In genomic region chr20:57501461-57502330, GRCh38 we compare ENCODE assay signal across 19 cellular contexts. TPM values are rescaled to one million over a fixed set of nuclear protein-coding genes. Genes with fewer than 3 reads are reported as not detected.
A peak's percentile ranks its signal among the peaks of the same experiment; 100 is the strongest.
DNase-seq lines count a peak whose midpoint lies in the region; ATAC-seq and TF ChIP-seq lines count a peak whose summit lies in the region.
"Had no signal": no experiment of that assay in that cellular context is flagged by ENCODE, and none has a peak within 500 bp of the region (broad histone marks: within the 10 kb centered on the region; RNA-seq: fewer than 3 reads in every experiment).

No MANE protein-coding gene starts in this region.

- H3K36me3 ChIP-seq in colonic mucosa = no peaks in the 10 kb centered on the region
- H3K36me3 ChIP-seq: tibial nerve had no signal

- no peak overlapping the region for H3K27ac ChIP-seq in colonic mucosa
- H3K27ac ChIP-seq: parathyroid adenoma, tibial nerve, VCaP had no signal

- no peaks in the 10 kb centered on the region for H3K27me3 ChIP-seq in colonic mucosa

- H3K4me1 ChIP-seq in colonic mucosa = no peaks in the 10 kb centered on the region
- H3K4me1 ChIP-seq: parathyroid adenoma had no signal

- no peak for TF ChIP-seq CTCF in colonic mucosa (IDR thresholded peaks at IDR 0.05)

- intact Hi-C loops in colonic mucosa (cut with DNase I) = no loop called here

- peaks cover 27 to 43% of the 10 kb centered on the region in 2 donors for H3K4me1 Mint-ChIP-seq in stimulated activated naive B cell treated with anti-CD40 and anti-IgM and Interleukin-4, amounts not matched to agents 10 μg/mL and 1 μg/mL and 100 μg/mL, for 72 hours

- H3K27me3 Mint-ChIP-seq in stimulated activated naive B cell treated with anti-CD40 and anti-IgM and Interleukin-4, amounts not matched to agents 10 μg/mL and 1 μg/mL and 100 μg/mL, for 72 hours = peaks cover 11 to 29% of the 10 kb centered on the region in 2 donors

- H3K9me3 Mint-ChIP-seq in stimulated activated naive B cell treated with anti-CD40 and anti-IgM and Interleukin-4, amounts not matched to agents 10 μg/mL and 1 μg/mL and 100 μg/mL, for 72 hours = no peaks in the 10 kb centered on the region
- H3K9me3 Mint-ChIP-seq: activated naive CD8-positive, alpha-beta T cell treated with anti-CD3 and anti-CD28 coated beads for 36 hours had no signal

- no peak overlapping the region for H3K9ac ChIP-seq in colonic mucosa (ENCODE audit: low read depth in 2 of 2, low read length in 2 of 2)
- H3K9ac ChIP-seq: parathyroid adenoma had no signal

- no peak for ATAC-seq in stimulated activated naive B cell treated with anti-CD40 and anti-IgM and Interleukin-4, amounts not matched to agents 10 μg/mL and 1 μg/mL and 100 μg/mL, for 72 hours (replicated peaks)
- ATAC-seq in HG02870 (IDR thresholded peaks at IDR 0.05; ENCODE audit: unreplicated experiment) (no peak), GM18502 (IDR thresholded peaks at IDR 0.05; ENCODE audit: poor library complexity, unreplicated experiment) (no peak)
- ATAC-seq: activated CD8-positive, alpha-beta memory T cell treated with anti-CD3 and anti-CD28 coated beads, Interleukin-2, amount 10 ng/mL, durations not matched to agents 7 days and 5 days had no signal

- no peaks in the 10 kb centered on the region for H3K9me3 ChIP-seq in colonic mucosa
- H3K9me3 ChIP-seq: tibial nerve had no signal

- H3K4me3 Mint-ChIP-seq in stimulated activated naive B cell treated with anti-CD40 and anti-IgM and Interleukin-4, amounts not matched to agents 10 μg/mL and 1 μg/mL and 100 μg/mL, for 72 hours = no peak overlapping the region
- H3K4me3 Mint-ChIP-seq: activated CD8-positive, alpha-beta memory T cell treated with anti-CD3 and anti-CD28 coated beads, Interleukin-2, amount 10 ng/mL, durations not matched to agents 7 days and 5 days; activated naive CD8-positive, alpha-beta T cell treated with anti-CD3 and anti-CD28 coated beads for 36 hours had no signal

- H3K36me3 Mint-ChIP-seq in stimulated activated naive B cell treated with anti-CD40 and anti-IgM and Interleukin-4, amounts not matched to agents 10 μg/mL and 1 μg/mL and 100 μg/mL, for 72 hours = no peaks in the 10 kb centered on the region
- H3K36me3 Mint-ChIP-seq: activated CD8-positive, alpha-beta memory T cell treated with anti-CD3 and anti-CD28 coated beads, Interleukin-2, amount 10 ng/mL, durations not matched to agents 7 days and 5 days; activated naive CD8-positive, alpha-beta T cell treated with anti-CD3 and anti-CD28 coated beads for 36 hours had no signal

- H3K27ac Mint-ChIP-seq in stimulated activated naive B cell treated with anti-CD40 and anti-IgM and Interleukin-4, amounts not matched to agents 10 μg/mL and 1 μg/mL and 100 μg/mL, for 72 hours = peak overlapping the region; percentile 56
- H3K27ac Mint-ChIP-seq: activated CD8-positive, alpha-beta memory T cell treated with anti-CD3 and anti-CD28 coated beads, Interleukin-2, amount 10 ng/mL, durations not matched to agents 7 days and 5 days; activated naive CD8-positive, alpha-beta T cell treated with anti-CD3 and anti-CD28 coated beads for 36 hours had no signal

- no peak overlapping the region for H3K4me3 ChIP-seq in colonic mucosa
- H3K4me3 ChIP-seq: tibial nerve had no signal

- peak; percentile 18 for DNase-seq in SIG-M5 treated with dmso at 0.1 percent for 504 hours (lab: John Stamatoyannopoulos, UW; ENCODE audit: unreplicated experiment)
- DNase-seq in SIG-M5 (lab: John Stamatoyannopoulos, UW) = no peak
- DNase-seq in NCI-H146 (lab: John Stamatoyannopoulos, UW) = peak; percentile 82
- DNase-seq in cerebellum (ENCODE audit: low spot score) = peak; percentile 81
- no peak for DNase-seq in stimulated activated naive B cell treated with anti-CD40 and anti-IgM and Interleukin-4, amounts not matched to agents 10 μg/mL and 1 μg/mL and 100 μg/mL, for 72 hours
- no peak for DNase-seq in colonic mucosa
- DNase-seq: activated CD8-positive, alpha-beta memory T cell treated with anti-CD3 and anti-CD28 coated beads, Interleukin-2, amount 10 ng/mL, durations not matched to agents 7 days and 5 days; activated naive CD8-positive, alpha-beta T cell treated with anti-CD3 and anti-CD28 coated beads for 36 hours; DMS53; NCI-H1694; NCI-H748 treated with DMSO at 0.1 percent for 48 hours; SHP77 treated with DMSO at 0.1 percent for 48 hours; stimulated activated CD4-positive, alpha-beta T cell treated with anti-CD3 and anti-CD28 coated beads, Interleukin-15, amount 100 ng/mL, for 24 hours had no signal

RNA-seq across cellular contexts. Expression of gene CTCFL, which starts 23.2 kb away (rescaled TPM):
- total RNA-seq in cerebellum = not detected
- total RNA-seq in colonic mucosa = under 1 TPM in 1 of 2 donors, not detected in 1; 0.47 TPM
- total RNA-seq: activated CD8-positive, alpha-beta memory T cell treated with anti-CD3 and anti-CD28 coated beads, Interleukin-2, amount 10 ng/mL, durations not matched to agents 7 days and 5 days; activated naive CD8-positive, alpha-beta T cell treated with anti-CD3 and anti-CD28 coated beads for 36 hours; dermis microvascular lymphatic vessel endothelial cell; tibial nerve had no signal

RNA-seq across cellular contexts. Expression of gene PCK1, which starts 59.2 kb away (rescaled TPM):
- total RNA-seq in cerebellum (0.73 TPM), colonic mucosa (100 to 1,000 TPM; 272 TPM)
- total RNA-seq: activated CD8-positive, alpha-beta memory T cell treated with anti-CD3 and anti-CD28 coated beads, Interleukin-2, amount 10 ng/mL, durations not matched to agents 7 days and 5 days; activated naive CD8-positive, alpha-beta T cell treated with anti-CD3 and anti-CD28 coated beads for 36 hours; dermis microvascular lymphatic vessel endothelial cell had no signal

Comparison
In these comparisons a context has a peak if more than half of its experiments do, and no peak if none do; other contexts are left out.
1. DNase-seq: peak in SIG-M5 treated with dmso at 0.1 percent for 504 hours (single experiment), NCI-H146 (single experiment) and cerebellum (single experiment); none in SIG-M5 (single experiment), stimulated activated naive B cell treated with anti-CD40 and anti-IgM and Interleukin-4, amounts not matched to agents 10 μg/mL and 1 μg/mL and 100 μg/mL, for 72 hours (single experiment) and colonic mucosa (single experiment).
2. RNA of gene PCK1, which starts 59.2 kb away (total RNA-seq): 272 TPM in colonic mucosa; 0.73 TPM in cerebellum (single experiment); every median in the first group is over 100 times any median in the second.